ENCODE assay signal across 8 cellular contexts in genomic region chr14:31024577-31025334, GRCh38. TPM values are rescaled to one million over a fixed set of nuclear protein-coding genes. Genes with fewer than 3 reads are reported as not detected.
DNase-seq lines count a peak whose midpoint lies in the region; ATAC-seq and TF ChIP-seq lines count a peak whose summit lies in the region.

No MANE protein-coding gene starts in this region.

- H3K36me3 ChIP-seq in HUES48 (ENCODE audit: control insufficient read depth, insufficient read depth, low read length) (peaks cover 7% of the 10 kb centered on the region; the same call in 1 of the 2 replicates), right lobe of liver (peaks cover 0 to 3% (median 0%) of the 10 kb centered on the region in 4 donors), tibial nerve (peaks cover 0 to 11% (median 0%) of the 10 kb centered on the region in 3 donors)

- no peaks in the 10 kb centered on the region for H3K9me3 ChIP-seq in HUES48 (ENCODE audit: control insufficient read depth, insufficient read depth, low read length)
- H3K9me3 ChIP-seq in right lobe of liver: no peaks in the 10 kb centered on the region
- no peaks in the 10 kb centered on the region for H3K9me3 ChIP-seq in tibial nerve

- intact Hi-C loops in right lobe of liver (cut with DNase I): no loop called here

- H3K9ac ChIP-seq in HUES48 (ENCODE audit: low read depth, low read length): peak overlapping the region; percentile 93

- TF ChIP-seq CTCF in astrocyte of the spinal cord (IDR thresholded peaks at IDR 0.05; ENCODE audit: low read depth, low read length): no peak
- no peak for TF ChIP-seq CTCF in right lobe of liver (IDR thresholded peaks at IDR 0.05)
- no peak for TF ChIP-seq CTCF in tibial nerve (IDR thresholded peaks at IDR 0.05)

- WGBS in right lobe of liver (ENCODE audit: insufficient coverage, low coverage, low lambda C conversion rate, missing lambda C conversion rate): 3% methylated on average over 11 of the region's 11 CpGs
- 4 to 5% methylated on average over 11 of the region's 11 CpGs for WGBS in tibial nerve, 2 donors

- ATAC-seq in right lobe of liver (no peak), GM19397 (IDR thresholded peaks at IDR 0.05; ENCODE audit: unreplicated experiment) (no peak)

- H3K4me1 ChIP-seq in HUES48 (ENCODE audit: control insufficient read depth, insufficient read depth, low read length) (peaks cover 17% of the 10 kb centered on the region; the same call in 1 of the 2 replicates), right lobe of liver (peaks cover 0 to 25% (median 2%) of the 10 kb centered on the region in 4 donors), tibial nerve (peaks cover 0 to 56% (median 9%) of the 10 kb centered on the region in 4 donors)

- H3K4me3 ChIP-seq in HUES48 (ENCODE audit: low read depth, low read length): peak overlapping the region; percentile 94
- H3K4me3 ChIP-seq in astrocyte of the spinal cord (ENCODE audit: low read depth, low read length): peak overlapping the region; percentile 63
- H3K4me3 ChIP-seq in right lobe of liver: peak overlapping the region; percentile 92 to 95 (median 93)
- peak overlapping the region; percentile 66 to 99 (median 90) for H3K4me3 ChIP-seq in tibial nerve

- no peak for TF ChIP-seq POLR2A in right lobe of liver (IDR thresholded peaks at IDR 0.05)
- no peak for TF ChIP-seq POLR2A in tibial nerve (IDR thresholded peaks at IDR 0.05)

- TF ChIP-seq EP300 in tibial nerve (IDR thresholded peaks at IDR 0.05): no peak

- in situ Hi-C loops in astrocyte of the spinal cord (cut with HindIII; ENCODE audit: low sequenced_read_pairs): no loop called here

- DNase-seq in AG08396 (ENCODE audit: low spot score) (peak; percentile 24), astrocyte of the spinal cord (ENCODE audit: low read depth, low spot score) (peak; percentile 34), right lobe of liver (no peak), tibial nerve (ENCODE audit: low spot score in 2 of 2) (no peak), D341Med (ENCODE audit: low spot score) (no peak), SIG-M5 treated with dmso at 0.1 percent for 504 hours (lab: John Stamatoyannopoulos, UW; ENCODE audit: unreplicated experiment) (no peak)

- peak overlapping the region; percentile 97 for H3K27ac ChIP-seq in HUES48 (ENCODE audit: low read depth, low read length)
- peak overlapping the region; percentile 98 to 99 (median 98) for H3K27ac ChIP-seq in right lobe of liver
- peak overlapping the region; percentile 99 to 100 (median 100) for H3K27ac ChIP-seq in tibial nerve

- no peaks in the 10 kb centered on the region for H3K27me3 ChIP-seq in HUES48 (ENCODE audit: control insufficient read depth, insufficient read depth, low read length)
- no peaks in the 10 kb centered on the region for H3K27me3 ChIP-seq in right lobe of liver
- H3K27me3 ChIP-seq in tibial nerve: no peaks in the 10 kb centered on the region

RNA-seq across cellular contexts. Expression of gene AP4S1, which starts 0.7 kb away (rescaled TPM):
- 1 to 10 TPM; 2.0 to 5.3 (median 2.5) TPM for total RNA-seq in right lobe of liver
- 10 to 100 TPM in 2 of 4 donors, 1 to 10 TPM in 2; 7.2 to 36.1 (median 16.3) TPM for total RNA-seq in tibial nerve

RNA-seq across cellular contexts. Expression of gene STRN3, which starts 1.4 kb away (rescaled TPM):
- 10 to 100 TPM; 19.5 to 28.0 (median 21.5) TPM for total RNA-seq in right lobe of liver
- total RNA-seq in tibial nerve: 10 to 100 TPM; 33.5 to 68.8 (median 57.0) TPM

Comparison
In these comparisons a context has a peak if more than half of its experiments do, and no peak if none do; other contexts are left out.
1. DNase-seq: peak in AG08396 (single experiment) and astrocyte of the spinal cord (single experiment); none in right lobe of liver (0 of 3), tibial nerve (0 of 2), D341Med (single experiment) and SIG-M5 treated with dmso at 0.1 percent for 504 hours (single experiment).
2. Peak in every context shown above with its lines, with median percentiles within 50 percentile points of each other: H3K27ac ChIP-seq and H3K4me3 ChIP-seq.